21 cellular contexts compared by ENCODE assay signal in genomic region chr14:94101748-94102147, GRCh38. TPM values are rescaled to one million over a fixed set of nuclear protein-coding genes. Genes with fewer than 3 reads are reported as not detected.
"Had no signal": no experiment of that assay in that cellular context is flagged by ENCODE, and none has a peak within 500 bp of the region (broad histone marks: within the 10 kb centered on the region; RNA-seq: fewer than 3 reads in every experiment).

No MANE protein-coding gene starts in this region.

- H3K4me1 ChIP-seq: ascending aorta, colonic mucosa, esophagus muscularis mucosa, left lung, tibial artery had no signal

- H3K27ac ChIP-seq: ascending aorta, brain microvascular endothelial cell, esophagus muscularis mucosa, left lung, tibial artery had no signal

- H3K36me3 ChIP-seq: ascending aorta, brain microvascular endothelial cell, colonic mucosa, tibial artery had no signal

- DNase-seq: activated CD8-positive, alpha-beta memory T cell treated with anti-CD3 and anti-CD28 coated beads, Interleukin-2, amount 50 U/mL, for 4 hours; activated T-cell treated with anti-CD3 and anti-CD28 coated beads, Interleukin-2, amount 50 U/mL, for 24 hours; brain microvascular endothelial cell; central memory CD4-positive, alpha-beta T cell; colonic mucosa; kidney; left lung; nephron progenitor cell; retina; stimulated activated CD4-positive, alpha-beta T cell treated with anti-CD3 and anti-CD28 coated beads, Interleukin-4, amount 100 ng/mL, for 24 hours; T1000 had no signal

- H3K9me3 ChIP-seq: ascending aorta, colonic mucosa, esophagus muscularis mucosa, left lung, tibial artery had no signal

- ATAC-seq: activated naive CD4-positive, alpha-beta T cell treated with anti-CD3 and anti-CD28 coated beads, Interleukin-2, amount 50 U/mL, for 72 hours; activated T-helper 17 cell treated with anti-CD3 and anti-CD28 coated beads, Interleukin-2, amount 50 U/mL, for 72 hours; left lung; WTC11 had no signal

- H3K36me3 Mint-ChIP-seq: activated naive CD4-positive, alpha-beta T cell treated with anti-CD3 and anti-CD28 coated beads, Interleukin-2, amount 50 U/mL, for 72 hours; WTC11 had no signal

- H3K4me3 ChIP-seq: ascending aorta, colonic mucosa, esophagus muscularis mucosa, left lung, tibial artery had no signal

- H3K27me3 Mint-ChIP-seq: activated T-cell treated with anti-CD3 and anti-CD28 coated beads, Interleukin-2, amount 50 U/mL, for 24 hours; activated T-helper 17 cell treated with anti-CD3 and anti-CD28 coated beads, Interleukin-2, amount 50 U/mL, for 72 hours; memory B cell; progenitor cell of endocrine pancreas; stimulated activated naive CD8-positive, alpha-beta T cell treated with anti-CD3 and anti-CD28 coated beads, Interleukin-15, Interleukin-2, amounts not matched to agents 100 ng/mL and 50 ng/mL, for 24 hours had no signal

- H3K9me3 Mint-ChIP-seq: activated naive CD4-positive, alpha-beta T cell treated with anti-CD3 and anti-CD28 coated beads, Interleukin-2, amount 50 U/mL, for 72 hours; activated T-cell treated with anti-CD3 and anti-CD28 coated beads, Interleukin-2, amount 50 U/mL, for 24 hours; activated T-helper 17 cell treated with anti-CD3 and anti-CD28 coated beads, Interleukin-2, amount 50 U/mL, for 72 hours; memory B cell; nephron progenitor cell; stimulated activated naive CD8-positive, alpha-beta T cell treated with anti-CD3 and anti-CD28 coated beads, Interleukin-15, Interleukin-2, amounts not matched to agents 100 ng/mL and 50 ng/mL, for 24 hours; T-helper 1 cell treated with Interleukin-12 subunit alpha and Interleukin-12 subunit beta and Interleukin-4 antibody, amounts not matched to agents 30 μg/mL and 1 μg/mL, for 36 hours; WTC11 had no signal

- H3K4me3 Mint-ChIP-seq: activated T-cell treated with anti-CD3 and anti-CD28 coated beads, Interleukin-2, amount 50 U/mL, for 24 hours; activated T-helper 17 cell treated with anti-CD3 and anti-CD28 coated beads, Interleukin-2, amount 50 U/mL, for 72 hours; memory B cell; nephron progenitor cell; stimulated activated naive CD8-positive, alpha-beta T cell treated with anti-CD3 and anti-CD28 coated beads, Interleukin-15, Interleukin-2, amounts not matched to agents 100 ng/mL and 50 ng/mL, for 24 hours; T-helper 1 cell treated with Interleukin-12 subunit alpha and Interleukin-12 subunit beta and Interleukin-4 antibody, amounts not matched to agents 30 μg/mL and 1 μg/mL, for 36 hours; WTC11 had no signal

- H3K27me3 ChIP-seq: ascending aorta, brain microvascular endothelial cell, colonic mucosa, esophagus muscularis mucosa, left lung, tibial artery had no signal

- H3K4me1 Mint-ChIP-seq: activated T-helper 17 cell treated with anti-CD3 and anti-CD28 coated beads, Interleukin-2, amount 50 U/mL, for 72 hours; memory B cell; WTC11 had no signal

- H3K27ac Mint-ChIP-seq: activated T-cell treated with anti-CD3 and anti-CD28 coated beads, Interleukin-2, amount 50 U/mL, for 24 hours; memory B cell; nephron progenitor cell; progenitor cell of endocrine pancreas; stimulated activated naive CD8-positive, alpha-beta T cell treated with anti-CD3 and anti-CD28 coated beads, Interleukin-15, Interleukin-2, amounts not matched to agents 100 ng/mL and 50 ng/mL, for 24 hours; T-helper 1 cell treated with Interleukin-12 subunit alpha and Interleukin-12 subunit beta and Interleukin-4 antibody, amounts not matched to agents 30 μg/mL and 1 μg/mL, for 36 hours; WTC11 had no signal

RNA-seq across cellular contexts. Expression of gene IFI27L1, which starts 20.6 kb away (rescaled TPM):
- total RNA-seq: ascending aorta had no signal
